Comparison of ENCODE assay signal across 24 cellular contexts in the genomic region with DNA sequence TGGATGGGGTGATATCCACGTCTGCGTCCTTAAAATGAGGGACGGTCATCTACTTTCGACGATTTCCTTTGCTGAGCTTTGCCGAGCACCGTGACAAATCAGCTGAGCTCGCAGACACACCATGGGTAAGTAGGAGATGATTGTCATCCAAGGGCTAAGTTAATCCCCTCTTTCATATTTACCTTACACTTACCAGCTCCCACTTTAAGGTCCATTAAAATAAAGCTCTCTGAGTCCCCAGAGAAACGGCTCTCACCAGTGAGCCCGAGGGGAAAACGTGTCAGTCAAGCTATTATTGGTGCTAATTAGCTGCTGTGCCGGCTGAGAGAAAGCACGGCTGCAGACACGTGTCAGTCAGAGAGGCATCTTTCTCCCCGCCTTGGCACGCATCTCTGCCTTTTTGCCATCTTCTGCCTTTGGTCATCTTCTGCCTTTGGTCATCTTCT.
A peak's percentile ranks its signal among the peaks of the same experiment; 100 is the strongest.
DNase-seq lines count a peak whose midpoint lies in the region; ATAC-seq and TF ChIP-seq lines count a peak whose summit lies in the region.
"Had no signal": no experiment of that assay in that cellular context is flagged by ENCODE, and none has a peak within 500 bp of the region (broad histone marks: within the 10 kb centered on the region; RNA-seq: fewer than 3 reads in every experiment).

No MANE protein-coding gene starts in this region.

- POLR2A ChIA-PET in HEK293T (lab: Yijun Ruan, JAX) = no interaction called here

- TF ChIP-seq POLR2A in esophagus muscularis mucosa (IDR thresholded peaks at IDR 0.05; ENCODE audit: low read depth) (no peak), testis (IDR thresholded peaks at IDR 0.05) (no peak)

- ATAC-seq in HG02938 (IDR thresholded peaks at IDR 0.05; ENCODE audit: unreplicated experiment) (no peak), HG03039 (IDR thresholded peaks at IDR 0.05; ENCODE audit: unreplicated experiment) (no peak)
- ATAC-seq: CD8-positive, alpha-beta T cell; Panc1 had no signal

- WGBS in esophagus muscularis mucosa = 44% methylated on average over 16 of the region's 16 CpGs
- WGBS in testis, 2 donors = 61 to 64% methylated on average over 16 of the region's 16 CpGs

- no peaks in the 10 kb centered on the region for H3K79me2 ChIP-seq in osteoblast (ENCODE audit: insufficient read depth, low read length)

- H2AFZ ChIP-seq in osteoblast (ENCODE audit: low read length) = no peak overlapping the region

- no peaks in the 10 kb centered on the region for H3K9me3 ChIP-seq in esophagus muscularis mucosa
- H3K9me3 ChIP-seq in osteoblast (ENCODE audit: low read depth, low read length) = no peaks in the 10 kb centered on the region
- H3K9me3 ChIP-seq in testis = no peaks in the 10 kb centered on the region

- H3K36me3 ChIP-seq in esophagus muscularis mucosa (no peaks in the 10 kb centered on the region), osteoblast (ENCODE audit: insufficient read depth, low read length) (no peaks in the 10 kb centered on the region), testis (ENCODE audit: low read depth, missing control alignments) (no peaks in the 10 kb centered on the region)

- H4K20me1 ChIP-seq in osteoblast (ENCODE audit: insufficient read depth, low read length) = no peaks in the 10 kb centered on the region

- H3K27me3 ChIP-seq in esophagus muscularis mucosa (peaks cover 0 to 40% (median 0%) of the 10 kb centered on the region in 4 donors), osteoblast (ENCODE audit: insufficient read depth, low read length) (no peaks in the 10 kb centered on the region), testis (no peaks in the 10 kb centered on the region)

- no peak for TF ChIP-seq EP300 in esophagus muscularis mucosa (IDR thresholded peaks at IDR 0.05)

- intact Hi-C loops in esophagus muscularis mucosa (cut with DNase I) = no loop called here
- intact Hi-C loops in testis (cut with DNase I; ENCODE audit: low total_unique reads) = no loop called here

- no peak for TF ChIP-seq CTCF in esophagus muscularis mucosa (IDR thresholded peaks at IDR 0.05)
- no peak for TF ChIP-seq CTCF in osteoblast (IDR thresholded peaks at IDR 0.05; ENCODE audit: extremely low read depth, low read depth, low read length)
- TF ChIP-seq CTCF in testis (IDR thresholded peaks at IDR 0.05) = no peak

- peak; percentile 59 for DNase-seq in D341Med (ENCODE audit: low spot score)
- DNase-seq in HEK293T (ENCODE audit: extremely low spot score) = no peak
- peak; percentile 75 for DNase-seq in esophagus muscularis mucosa (ENCODE audit: extremely low spot score)
- DNase-seq in osteoblast (ENCODE audit: insufficient read length, low spot score, missing footprints) = peak; percentile 46
- no peak for DNase-seq in testis
- DNase-seq in activated gamma-delta T cell treated with Interleukin-2 at 50 U/mL for 16 hours = no peak
- DNase-seq: AML-193, C1 segment of cervical spinal cord, Calu3, GDM1, HCEC 1CT, Karpas-422, MV-4-11, NCI-H1105 treated with DMSO at 0.1 percent for 48 hours, NCI-H1694, NCI-H2081, NCI-H2171, NCI-H345, NCI-H524, NCI-H82 had no signal

- CTCF ChIA-PET in HEK293T (lab: Yijun Ruan, JAX) = no interaction called here

- H3K27ac ChIP-seq in esophagus muscularis mucosa (replicated peaks in 1 of 4) (no peak overlapping the region), osteoblast (ENCODE audit: low read depth, low read length) (no peak overlapping the region), testis (no peak overlapping the region)

- H3K4me3 ChIP-seq in esophagus muscularis mucosa = no peak overlapping the region
- no peak overlapping the region for H3K4me3 ChIP-seq in osteoblast (ENCODE audit: insufficient read depth, low read length)
- H3K4me3 ChIP-seq in testis = no peak overlapping the region

- no peak overlapping the region for H3K4me2 ChIP-seq in osteoblast (ENCODE audit: insufficient read depth, low read length)

- H3K4me1 ChIP-seq in esophagus muscularis mucosa (no peaks in the 10 kb centered on the region), osteoblast (ENCODE audit: insufficient read depth, low read length) (no peaks in the 10 kb centered on the region), testis (no peaks in the 10 kb centered on the region)

TF ChIP-seq in HEK293T, 16 proteins besides CTCF, POLR2A, EP300 and RAD21:
- TF ChIP-seq, protein P1, sequence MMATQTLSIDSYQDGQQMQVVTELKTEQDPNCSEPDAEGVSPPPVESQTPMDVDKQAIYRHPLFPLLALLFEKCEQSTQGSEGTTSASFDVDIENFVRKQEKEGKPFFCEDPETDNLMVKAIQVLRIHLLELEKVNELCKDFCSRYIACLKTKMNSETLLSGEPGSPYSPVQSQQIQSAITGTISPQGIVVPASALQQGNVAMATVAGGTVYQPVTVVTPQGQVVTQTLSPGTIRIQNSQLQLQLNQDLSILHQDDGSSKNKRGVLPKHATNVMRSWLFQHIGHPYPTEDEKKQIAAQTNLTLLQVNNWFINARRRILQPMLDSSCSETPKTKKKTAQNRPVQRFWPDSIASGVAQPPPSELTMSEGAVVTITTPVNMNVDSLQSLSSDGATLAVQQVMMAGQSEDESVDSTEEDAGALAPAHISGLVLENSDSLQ (IDR thresholded peaks at IDR 0.05) = 0 out of 2 replicates have a peak, but pooled peaks have one; percentile 28
- no peak for TF ChIP-seq FOXA1 (IDR thresholded peaks at IDR 0.05)
- no peak for TF ChIP-seq LEF1 (IDR thresholded peaks at IDR 0.05; ENCODE audit: borderline replicate concordance)

Comparison
In these comparisons a context has a peak if more than half of its experiments do, and no peak if none do; other contexts are left out.
1. DNase-seq: peak in D341Med (single experiment), esophagus muscularis mucosa (single experiment) and osteoblast (single experiment); none in HEK293T (single experiment), testis (single experiment) and activated gamma-delta T cell treated with Interleukin-2 at 50 U/mL for 16 hours (single experiment).